In the genomic region with DNA sequence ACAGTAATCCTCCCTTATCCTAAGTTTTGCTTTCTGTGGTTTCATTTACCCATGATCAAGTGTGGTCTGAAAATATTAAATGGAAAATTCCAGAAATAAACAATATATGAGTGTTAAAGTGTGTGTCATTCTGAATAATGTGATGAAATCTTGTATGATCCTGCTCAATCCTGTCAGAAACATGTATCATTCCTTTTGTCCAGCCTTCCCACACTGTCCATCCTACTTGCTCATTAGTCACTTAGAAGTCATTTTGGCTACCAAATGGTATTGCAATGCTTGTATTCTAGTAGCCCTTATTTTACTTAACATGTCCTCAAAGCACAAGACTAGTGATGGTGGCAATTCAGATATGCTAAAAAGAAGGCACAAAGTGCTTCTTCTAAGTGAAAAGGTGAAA, we compare ENCODE assay signal across 35 cellular contexts.
DNase-seq lines count a peak whose midpoint lies in the region; ATAC-seq, FAIRE-seq and TF ChIP-seq lines count a peak whose summit lies in the region.
"Had no signal": no experiment of that assay in that cellular context is flagged by ENCODE, and none has a peak within 500 bp of the region (broad histone marks: within the 10 kb centered on the region; RNA-seq: fewer than 3 reads in every experiment).

No MANE protein-coding gene starts in this region.

- H3K36me3 ChIP-seq in bronchial epithelial cell (ENCODE audit: control insufficient read depth, insufficient read depth, low read length) (no peaks in the 10 kb centered on the region), uterus (no peaks in the 10 kb centered on the region)
- H3K36me3 ChIP-seq: BE2C, gastrocnemius medialis, HAP-1, thyroid gland had no signal

- no peak overlapping the region for H3K4me3 ChIP-seq in AG10803 (ENCODE audit: low read length)
- H3K4me3 ChIP-seq in bronchial epithelial cell (ENCODE audit: low read depth, low read length), result no peak overlapping the region
- no peak overlapping the region for H3K4me3 ChIP-seq in uterus
- H3K4me3 ChIP-seq: dorsolateral prefrontal cortex, gastrocnemius medialis, HAP-1, psoas muscle, thyroid gland had no signal

- no peaks in the 10 kb centered on the region for H3K9me3 ChIP-seq in uterus
- H3K9me3 ChIP-seq: BE2C, gastrocnemius medialis, HAP-1, SK-N-SH, thyroid gland had no signal

- TF ChIP-seq CTCF in AG10803 (conservative IDR thresholded peaks at IDR 0.05; ENCODE audit: low read length) (no peak), bronchial epithelial cell (IDR thresholded peaks at IDR 0.05; ENCODE audit: insufficient read depth, low read length, severe bottlenecking) (no peak), foreskin keratinocyte (conservative IDR thresholded peaks at IDR 0.05) (no peak), uterus (IDR thresholded peaks at IDR 0.05) (no peak)

- H3K27me3 ChIP-seq in bronchial epithelial cell (ENCODE audit: control insufficient read depth, insufficient read depth, low read length) (no peaks in the 10 kb centered on the region), foreskin keratinocyte (no peaks in the 10 kb centered on the region), uterus (no peaks in the 10 kb centered on the region)
- H3K27me3 ChIP-seq: BE2C, gastrocnemius medialis, thyroid gland had no signal

- FAIRE-seq in bronchial epithelial cell (lab: Jason Lieb, UNC), result no peak
- FAIRE-seq: A204.1, endothelial cell of umbilical vein, GM19239, islet of Langerhans, TTC549 had no signal

- H3K4me1 ChIP-seq in foreskin keratinocyte (no peaks in the 10 kb centered on the region), uterus (no peaks in the 10 kb centered on the region)
- H3K4me1 ChIP-seq: BE2C, gastrocnemius medialis, HAP-1, psoas muscle, thyroid gland had no signal

- DNase-seq in AG10803 (ENCODE audit: low read depth), result peak; percentile 71
- DNase-seq in HT1080 (ENCODE audit: low read depth), result peak; percentile 34
- peak; percentile 98 for DNase-seq in bronchial epithelial cell (ENCODE audit: low read depth)
- peak; percentile 65 to 87 for DNase-seq in foreskin keratinocyte
- no peak for DNase-seq in uterus
- DNase-seq in SHP77 (lab: John Stamatoyannopoulos, UW), result no peak
- DNase-seq in stimulated activated CD4-positive, alpha-beta T cell treated with anti-CD3 and anti-CD28 coated beads, Interleukin-4, amount 100 ng/mL, for 4 hours, result no peak
- DNase-seq in iPS-NIHi11 (ENCODE audit: low spot score), result no peak
- DNase-seq: activated CD4-positive, alpha-beta T cell treated with anti-CD3 and anti-CD28 coated beads for 1 hour; activated CD8-positive, alpha-beta memory T cell treated with anti-CD3 and anti-CD28 coated beads for 24 hours; activated effector memory CD4-positive, alpha-beta T cell treated with anti-CD3 and anti-CD28 coated beads, Interleukin-2, amount 50 U/mL, for 16 hours; activated naive CD8-positive, alpha-beta T cell treated with anti-CD3 and anti-CD28 coated beads, Interleukin-2, amount 10 ng/mL, durations not matched to agents 7 days and 5 days; BE2C; dorsolateral prefrontal cortex; gastrocnemius medialis; GDM1; hypothalamus; midbrain; MM.1S; naive thymus-derived CD4-positive, alpha-beta T cell; NCI-H1417; NCI-H2081 treated with DMSO at 0.1 percent for 48 hours; NCI-H345; NCI-H774; nucleus accumbens; psoas muscle; SK-N-SH; stimulated activated naive CD8-positive, alpha-beta T cell treated with anti-CD3 and anti-CD28 coated beads, Interleukin-15, amount 100 ng/mL, for 72 hours; thyroid gland had no signal

- peak; percentile 84 for ATAC-seq in foreskin keratinocyte
- ATAC-seq: gastrocnemius medialis; naive thymus-derived CD4-positive, alpha-beta T cell; psoas muscle; stimulated activated naive CD8-positive, alpha-beta T cell treated with anti-CD3 and anti-CD28 coated beads, Interleukin-15, amount 100 ng/mL, for 72 hours had no signal

- intact Hi-C loops in uterus (cut with DNase I; ENCODE audit: low total_unique reads), result no loop called here

- H3K27ac ChIP-seq in foreskin keratinocyte, result no peak overlapping the region
- H3K27ac ChIP-seq in uterus, result no peak overlapping the region
- H3K27ac ChIP-seq: dorsolateral prefrontal cortex, gastrocnemius medialis, psoas muscle, thyroid gland had no signal

- no peak for TF ChIP-seq POLR2A in uterus (IDR thresholded peaks at IDR 0.05)

Comparison
In these comparisons a context has a peak if more than half of its experiments do, and no peak if none do; other contexts are left out.
1. DNase-seq: peak in AG10803 (single experiment), HT1080 (single experiment), bronchial epithelial cell (single experiment) and foreskin keratinocyte (2 of 2); none in uterus (0 of 2), SHP77 (0 of 2), stimulated activated CD4-positive, alpha-beta T cell treated with anti-CD3 and anti-CD28 coated beads, Interleukin-4, amount 100 ng/mL, for 4 hours (0 of 2) and iPS-NIHi11 (single experiment).